ENCODE assay signal across 1 cellular context in genomic region chr17:52147872-52148271, GRCh38.
TF ChIP-seq lines count a peak whose summit lies in the region.

No MANE protein-coding gene starts in this region.

TF ChIP-seq in GM12878, 131 proteins besides CTCF, POLR2A, EP300 and RAD21 (continued from another document):
- TF ChIP-seq IRF3 (IDR thresholded peaks at IDR 0.05) = no peak
- no peak for TF ChIP-seq SRF (IDR thresholded peaks at IDR 0.05; ENCODE audit: low read depth in 2 of 2, low read length in 2 of 2)
- TF ChIP-seq ETV6 (conservative IDR thresholded peaks at IDR 0.05 in 1 of 2, IDR thresholded peaks at IDR 0.05 in 1 of 2; ENCODE audit: borderline replicate concordance in 1 of 2, low read depth in 1 of 2) = no peak
- TF ChIP-seq SMARCA5 (IDR thresholded peaks at IDR 0.05) = no peak
- TF ChIP-seq HCFC1 (IDR thresholded peaks at IDR 0.05; ENCODE audit: low read length) = no peak
- no peak for TF ChIP-seq NRF1 (conservative IDR thresholded peaks at IDR 0.05; ENCODE audit: low read depth, low read length)
- TF ChIP-seq ZZZ3 (IDR thresholded peaks at IDR 0.05; ENCODE audit: control insufficient read depth, insufficient read length, low read depth) = no peak
- TF ChIP-seq TAF1 (IDR thresholded peaks at IDR 0.05; ENCODE audit: borderline replicate concordance, low read depth, low read length) = no peak
